In genomic region chr11:76963417-76964168, GRCh38 we compare ENCODE assay signal across 8 cellular contexts.
DNase-seq lines count a peak whose midpoint lies in the region; ATAC-seq and TF ChIP-seq lines count a peak whose summit lies in the region.
"Not testable (repeated sequence)": the region's sequence is repeated elsewhere in the genome, so short reads cannot be mapped to it uniquely, and the experiment has no call there.

No MANE protein-coding gene starts in this region.

- peaks cover 30% of the 10 kb centered on the region for H3K4me1 Mint-ChIP-seq in Caco-2 (ENCODE audit: low read depth, unreplicated experiment)

- peak overlapping the region; percentile 53 for H3K4me3 Mint-ChIP-seq in Caco-2 (ENCODE audit: unreplicated experiment)

- peak; percentile 21 for ATAC-seq in GM18868 (IDR thresholded peaks at IDR 0.05; ENCODE audit: unreplicated experiment)
- peak; percentile 31 for ATAC-seq in GM21515 (IDR thresholded peaks at IDR 0.05; ENCODE audit: unreplicated experiment)
- ATAC-seq in HG02870 (IDR thresholded peaks at IDR 0.05; ENCODE audit: unreplicated experiment) = peak; percentile 32
- peak; percentile 12 for ATAC-seq in HG03139 (IDR thresholded peaks at IDR 0.05; ENCODE audit: unreplicated experiment)
- ATAC-seq in left colon = peak; percentile 80

- H3K27ac Mint-ChIP-seq in Caco-2 (ENCODE audit: unreplicated experiment) = peak overlapping the region; percentile 92

- 87% methylated on average over 16 of the region's 16 CpGs for WGBS in thymus

- peak; percentile 37 to 59 for DNase-seq in Caco-2
- DNase-seq in left colon = peak in 1 of 2 donors; percentile 34

- TF ChIP-seq CTCF in Caco-2 (IDR thresholded peaks at IDR 0.05; ENCODE audit: insufficient read depth in 1 of 2, low read depth in 1 of 2, low read length in 1 of 2, severe bottlenecking in 1 of 2, unreplicated experiment in 1 of 2); VCaP (conservative IDR thresholded peaks at IDR 0.05): not testable (repeated sequence)

- intact Hi-C loops in Caco-2 (cut with micrococcal nuclease; ENCODE audit: unreplicated experiment) = loop anchor here (1.0 to 2.0 kb wide), 5 partner anchors 25 to 128 kb away; no protein-coding TSS in a partner anchor
- intact Hi-C loops in left colon (cut with DNase I, micrococcal nuclease) = not testable (repeated sequence)

- H3K36me3 ChIP-seq in Caco-2 (ENCODE audit: control insufficient read depth, insufficient read depth, low read length); thymus (ENCODE audit: control insufficient read depth, insufficient read depth): not testable (repeated sequence)

- H3K27ac ChIP-seq in VCaP (peak overlapping the region; percentile 89), thymus (ENCODE audit: low read depth) (peak overlapping the region; percentile 2)

- not testable (repeated sequence) for H3K9me3 ChIP-seq in Caco-2; thymus (ENCODE audit: control insufficient read depth)

- not testable (repeated sequence) for H3K27me3 ChIP-seq in Caco-2 (replicated peaks; ENCODE audit: control insufficient read depth, insufficient read depth, low read length); thymus (ENCODE audit: control insufficient read depth, insufficient read depth)

- peaks cover 22% of the 10 kb centered on the region for H3K4me1 ChIP-seq in Caco-2
- peaks cover 10% of the 10 kb centered on the region for H3K4me1 ChIP-seq in thymus (ENCODE audit: control insufficient read depth, insufficient read depth, low read length)

- TSS peak; percentile 48 for BruUV-seq in Caco-2 (replicated peaks; lab: Mats Ljungman, UMichigan)

- not testable (repeated sequence) for H3K27me3 Mint-ChIP-seq in Caco-2 (ENCODE audit: insufficient read depth, unreplicated experiment)

- CTCF ChIA-PET in Caco-2 (lab: Charles Lee) = interaction anchor here (0.6 to 1.8 kb wide), 9 partner anchors 17 to 242 kb away, joined by 3 to 42 read pairs (median 5); partner anchors contain the start of gene CAPN5

- peaks cover 10% of the 10 kb centered on the region for H3K36me3 Mint-ChIP-seq in Caco-2 (ENCODE audit: insufficient read depth, unreplicated experiment)

- not testable (repeated sequence) for H3K4me3 ChIP-seq in Caco-2 (ENCODE audit: low read depth, low read length); thymus (ENCODE audit: low read length)

- H3K9me3 Mint-ChIP-seq in Caco-2 (ENCODE audit: unreplicated experiment) = peaks cover 19% of the 10 kb centered on the region

- POLR2A ChIA-PET in Caco-2 (lab: Charles Lee) = interaction anchor here (0.7 kb wide), 2 partner anchors 17 to 128 kb away, joined by 3 read pairs; no protein-coding TSS in a partner anchor

Comparison
In these comparisons a context has a peak if more than half of its experiments do, and no peak if none do; other contexts are left out.
1. ATAC-seq: peak in every context shown above with its lines; median percentile 80 in left colon; 32 in HG02870; 31 in GM21515; 21 in GM18868; 12 in HG03139.